8 cellular contexts compared by ENCODE assay signal in the genomic region with DNA sequence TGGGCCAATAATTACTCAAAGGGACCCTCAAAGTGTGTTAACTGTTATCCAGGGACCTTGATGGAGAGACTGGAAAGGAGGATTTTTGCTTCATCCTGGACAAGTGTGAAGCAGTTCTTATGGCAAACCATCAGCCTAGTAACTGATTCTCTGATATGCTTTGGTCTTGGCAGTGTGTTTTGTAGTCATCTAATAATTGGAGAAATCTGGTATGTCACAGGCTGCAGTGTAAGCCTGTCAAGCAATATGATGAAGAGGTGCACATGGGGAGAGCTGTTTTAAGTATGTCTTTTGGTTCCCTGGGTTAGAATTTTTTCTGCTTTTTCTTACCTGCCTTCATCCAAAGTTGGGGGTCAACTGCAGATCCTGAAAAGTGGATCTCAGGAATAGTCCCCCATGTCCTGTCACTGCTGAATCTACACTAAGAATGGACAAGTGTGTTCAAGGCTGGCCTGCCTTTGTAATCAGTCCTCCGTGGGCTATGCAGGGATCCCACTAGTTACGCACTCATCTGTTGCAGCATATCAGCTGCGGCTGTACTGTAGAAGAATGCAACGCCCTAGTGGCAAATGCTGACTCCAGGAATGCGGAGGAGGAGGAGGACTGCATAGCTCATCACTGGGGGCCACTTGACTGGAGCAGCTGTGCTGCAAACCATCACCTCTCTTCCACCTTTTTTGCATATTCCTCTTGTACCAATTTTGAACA. TPM values are rescaled to one million over a fixed set of nuclear protein-coding genes. Genes with fewer than 3 reads are reported as not detected.
A peak's percentile ranks its signal among the peaks of the same experiment; 100 is the strongest.
DNase-seq lines count a peak whose midpoint lies in the region; ATAC-seq and TF ChIP-seq lines count a peak whose summit lies in the region.

No MANE protein-coding gene starts in this region.

- ATAC-seq in SK-N-SH treated with all-trans-retinoic acid at 6 μM for 48 hours = peak; percentile 54
- no peak for ATAC-seq in GM18873 (IDR thresholded peaks at IDR 0.05; ENCODE audit: low FRiP score, unreplicated experiment)

- H3K4me3 ChIP-seq in ectodermal cell (ENCODE audit: insufficient read depth, low read depth, low read length) (peak overlapping the region; percentile 91), mesendoderm (ENCODE audit: low read length) (no peak overlapping the region), transverse colon (peak overlapping the region in 2 of 4 donors; percentile 72 to 80)

- no peak for TF ChIP-seq EP300 in transverse colon (IDR thresholded peaks at IDR 0.05; ENCODE audit: low read depth)

- in situ Hi-C loops in transverse colon (cut with MboI; ENCODE audit: low pct_ligation_motif_present in 1 of 4, low pct_unique_long_range_greater_than_20kb in 1 of 4, low sequenced_read_pairs in 3 of 4) = no loop called here

- H2BK5ac ChIP-seq in mesendoderm (ENCODE audit: low read length) = no peak overlapping the region

- intact Hi-C loops in transverse colon (cut with DNase I; ENCODE audit: low total_unique reads) = no loop called here

- H3K4ac ChIP-seq in mesendoderm (ENCODE audit: low read depth, low read length) = no peak overlapping the region

- peaks cover 5% of the 10 kb centered on the region for H3K79me1 ChIP-seq in mesendoderm (ENCODE audit: low read length)

- peak; percentile 22 for DNase-seq in DMS 273 (lab: John Stamatoyannopoulos, UW; ENCODE audit: unreplicated experiment)
- no peak for DNase-seq in DMS 273 treated with DMSO at 0.1 percent for 48 hours (lab: John Stamatoyannopoulos, UW)
- peak; percentile 95 for DNase-seq in mesendoderm
- DNase-seq in transverse colon = peak; percentile 49
- no peak for DNase-seq in NCI-H2171 (lab: John Stamatoyannopoulos, UW)

- peak; percentile 35 for TF ChIP-seq POLR2A in transverse colon (IDR thresholded peaks at IDR 0.05)

- H3K9ac ChIP-seq in mesendoderm (ENCODE audit: low read length) = peak overlapping the region; percentile 53

- no peak overlapping the region for H2BK120ac ChIP-seq in mesendoderm (ENCODE audit: low read depth, low read length)

- peak overlapping the region; percentile 61 for H3K56ac ChIP-seq in mesendoderm (ENCODE audit: low read length)

- H3K36me3 ChIP-seq in ectodermal cell (ENCODE audit: control insufficient read depth, insufficient read depth, low read length) (no peaks in the 10 kb centered on the region), mesendoderm (ENCODE audit: control insufficient read depth, insufficient read depth, low read length) (no peaks in the 10 kb centered on the region), transverse colon (no peaks in the 10 kb centered on the region)

- H3K9me3 ChIP-seq in ectodermal cell (ENCODE audit: control insufficient read depth, low read length) = no peaks in the 10 kb centered on the region
- H3K9me3 ChIP-seq in transverse colon = no peaks in the 10 kb centered on the region

- no peak overlapping the region for H2BK15ac ChIP-seq in mesendoderm (replicated peaks; ENCODE audit: low read depth)

- H2AK5ac ChIP-seq in mesendoderm (ENCODE audit: low read length) = no peak overlapping the region

- H4K5ac ChIP-seq in mesendoderm (ENCODE audit: low read length) = no peak overlapping the region

- 12 to 15% methylated on average over 5 of the region's 5 CpGs for WGBS in ectodermal cell, 2 experiments
- no CpG with 5 or more reads among the region's 5 CpGs for WGBS in mesendoderm (ENCODE audit: extremely low coverage, insufficient coverage, low lambda C conversion rate)
- 34 to 40% methylated on average over 5 of the region's 5 CpGs for WGBS in transverse colon (ENCODE audit: low coverage in 1 of 2), 2 donors

- no peak overlapping the region for H3K23ac ChIP-seq in mesendoderm (ENCODE audit: low read length)

- no peak overlapping the region for H3K18ac ChIP-seq in mesendoderm (ENCODE audit: low read length)

- peaks cover 45% of the 10 kb centered on the region for H3K79me2 ChIP-seq in mesendoderm (ENCODE audit: control insufficient read depth, insufficient read depth, low read length)

- H4K8ac ChIP-seq in mesendoderm (ENCODE audit: low read depth, low read length) = no peak overlapping the region

- H3K4me1 ChIP-seq in ectodermal cell (ENCODE audit: control insufficient read depth, insufficient read depth, low read length) (peaks cover 50% of the 10 kb centered on the region), mesendoderm (ENCODE audit: control insufficient read depth, low read depth, low read length) (peaks cover 20% of the 10 kb centered on the region), transverse colon (peaks cover 46 to 83% (median 73%) of the 10 kb centered on the region in 4 donors)

- H3K27ac ChIP-seq in ectodermal cell (ENCODE audit: insufficient read depth, low read depth, low read length, poor library complexity, severe bottlenecking) (peak overlapping the region; percentile 74), mesendoderm (ENCODE audit: low read depth, low read length) (no peak overlapping the region), transverse colon (peak overlapping the region; percentile 92 to 99 (median 98))

- TF ChIP-seq CTCF in transverse colon (IDR thresholded peaks at IDR 0.05) = peak in 2 of 5 experiments; percentile 11 to 16

- H3K27me3 ChIP-seq in ectodermal cell (ENCODE audit: control insufficient read depth, insufficient read depth, low read length, poor library complexity, severe bottlenecking) (no peaks in the 10 kb centered on the region), mesendoderm (ENCODE audit: insufficient read depth, low read length, poor library complexity) (no peaks in the 10 kb centered on the region), transverse colon (no peaks in the 10 kb centered on the region)

- H3K4me2 ChIP-seq in mesendoderm (ENCODE audit: low read length) = peak overlapping the region; percentile 58

TF ChIP-seq in SK-N-SH treated with all-trans-retinoic acid at 6 μM for 48 hours, 23 proteins besides CTCF, POLR2A, EP300 and RAD21:
- no peak for TF ChIP-seq ZFP30 (CRISPR knock-in tag; IDR thresholded peaks at IDR 0.05)
- TF ChIP-seq ZNF8 (CRISPR knock-in tag; IDR thresholded peaks at IDR 0.05) = 0 out of 2 replicates have a peak, but pooled peaks have one; percentile 20
TF ChIP-seq in SK-N-SH treated with all-trans-retinoic acid at 6 μM for 48 hours: peak in this region for 1.

RNA-seq across cellular contexts. Expression of gene SPTAN1, which starts 1.9 kb away (rescaled TPM):
- 225 TPM for polyA plus RNA-seq in ectodermal cell (2013, experiment 1 of 4)
- 235 TPM for polyA plus RNA-seq in ectodermal cell (2013, experiment 2 of 4)
- polyA plus RNA-seq in ectodermal cell (2013, experiment 3 of 4) = 159 TPM
- polyA plus RNA-seq in ectodermal cell (2013, experiment 4 of 4) = 186 TPM
- polyA plus RNA-seq in mesendoderm (2013, experiment 1 of 2) = 107 TPM
- 104 TPM for polyA plus RNA-seq in mesendoderm (2013, experiment 2 of 2)
- total RNA-seq in transverse colon = 100 to 1,000 TPM; 234 to 464 (median 328) TPM

RNA-seq across cellular contexts. Expression of gene GLE1, which starts 49.8 kb away (rescaled TPM):
- polyA plus RNA-seq in ectodermal cell (2013, experiment 1 of 4) = 23.6 TPM
- polyA plus RNA-seq in ectodermal cell (2013, experiment 2 of 4) = 21.9 TPM
- 15.9 TPM for polyA plus RNA-seq in ectodermal cell (2013, experiment 3 of 4)
- polyA plus RNA-seq in ectodermal cell (2013, experiment 4 of 4) = 17.1 TPM
- polyA plus RNA-seq in mesendoderm (2013, experiment 1 of 2) = 8.7 TPM
- 9.0 TPM for polyA plus RNA-seq in mesendoderm (2013, experiment 2 of 2)
- 100 to 1,000 TPM in 1 of 4 donors, 10 to 100 TPM in 3; 24.3 to 120 (median 58.7) TPM for total RNA-seq in transverse colon

Comparison
In these comparisons a context has a peak if more than half of its experiments do, and no peak if none do; other contexts are left out.
1. DNase-seq: peak in DMS 273 (single experiment), mesendoderm (single experiment) and transverse colon (single experiment); none in DMS 273 treated with DMSO at 0.1 percent for 48 hours (single experiment) and NCI-H2171 (single experiment).